Comparison of ENCODE assay signal across 33 cellular contexts in genomic region chr3:116186128-116186527, GRCh38.
"Had no signal": no experiment of that assay in that cellular context is flagged by ENCODE, and none has a peak within 500 bp of the region (broad histone marks: within the 10 kb centered on the region; RNA-seq: fewer than 3 reads in every experiment).

No MANE protein-coding gene starts in this region.

- H3K27me3 Mint-ChIP-seq: activated CD4-positive, alpha-beta memory T cell treated with anti-CD3 and anti-CD28 coated beads, Interleukin-2, amount 10 ng/mL, durations not matched to agents 7 days and 5 days; activated CD4-positive, alpha-beta T cell treated with anti-CD3 and anti-CD28 coated beads, Interleukin-2, amount 10 ng/mL, durations not matched to agents 7 days and 5 days; activated naive CD4-positive, alpha-beta T cell treated with anti-CD3 and anti-CD28 coated beads, Interleukin-2, amount 10 ng/mL, durations not matched to agents 7 days and 5 days; activated naive CD8-positive, alpha-beta T cell treated with anti-CD3 and anti-CD28 coated beads, Interleukin-2, amount 10 ng/mL, durations not matched to agents 7 days and 5 days; activated T-cell treated with anti-CD3 and anti-CD28 coated beads, Interleukin-2, amount 50 U/mL, for 24 hours; central memory CD8-positive, alpha-beta T cell; dendritic cell treated with granulocyte-macrophage colony-stimulating factor and Interleukin-4, amounts not matched to agents 40 ng/mL and 50 ng/mL, for 4 days; T-cell; T-helper 17 cell had no signal

- DNase-seq: activated CD4-positive, alpha-beta memory T cell treated with anti-CD3 and anti-CD28 coated beads, Interleukin-2, amount 10 ng/mL, durations not matched to agents 7 days and 5 days; activated CD4-positive, alpha-beta T cell treated with anti-CD3 and anti-CD28 coated beads for 4 hours; activated CD4-positive, alpha-beta T cell treated with anti-CD3 and anti-CD28 coated beads, Interleukin-2, amount 10 ng/mL, durations not matched to agents 7 days and 5 days; activated CD4-positive, alpha-beta T cell treated with anti-CD3 and anti-CD28 coated beads, Interleukin-2, amount 50 U/mL, for 4 hours; activated CD4-positive, CD25-positive, alpha-beta regulatory T cell; activated CD4-positive, CD25-positive, alpha-beta regulatory T cell treated with anti-CD3 and anti-CD28 coated beads, Interleukin-2, amount 50 U/mL, for 72 hours; activated CD8-positive, alpha-beta memory T cell treated with anti-CD3 and anti-CD28 coated beads, Interleukin-2, amount 50 U/mL, for 48 hours; activated gamma-delta T cell; activated naive CD4-positive, alpha-beta T cell; activated naive CD4-positive, alpha-beta T cell treated with anti-CD3 and anti-CD28 coated beads, Interleukin-2, amount 10 ng/mL, durations not matched to agents 7 days and 5 days; activated naive CD8-positive, alpha-beta T cell treated with anti-CD3 and anti-CD28 coated beads, Interleukin-2, amount 10 ng/mL, durations not matched to agents 7 days and 5 days; activated T-cell treated with anti-CD3 and anti-CD28 coated beads for 4 hours; activated T-cell treated with anti-CD3 and anti-CD28 coated beads, Interleukin-2, amount 50 U/mL, for 24 hours; activated T-cell treated with anti-CD3 and anti-CD28 coated beads, Interleukin-2, amount 50 U/mL, for 72 hours; brain microvascular endothelial cell; dorsolateral prefrontal cortex; effector memory CD4-positive, alpha-beta T cell; endodermal cell; foreskin keratinocyte; gastrocnemius medialis; glutamatergic neuron; heart left ventricle; T-cell; T-helper 17 cell; T1000 had no signal

- H3K27me3 ChIP-seq: ascending aorta, brain microvascular endothelial cell, dorsolateral prefrontal cortex, foreskin keratinocyte, gastrocnemius medialis, heart left ventricle had no signal

- H3K36me3 ChIP-seq: ascending aorta, brain microvascular endothelial cell, gastrocnemius medialis, heart left ventricle had no signal

- H3K4me1 Mint-ChIP-seq: activated CD4-positive, alpha-beta memory T cell treated with anti-CD3 and anti-CD28 coated beads, Interleukin-2, amount 10 ng/mL, durations not matched to agents 7 days and 5 days; activated CD4-positive, alpha-beta T cell treated with anti-CD3 and anti-CD28 coated beads, Interleukin-2, amount 10 ng/mL, durations not matched to agents 7 days and 5 days; activated naive CD4-positive, alpha-beta T cell treated with anti-CD3 and anti-CD28 coated beads, Interleukin-2, amount 10 ng/mL, durations not matched to agents 7 days and 5 days; activated naive CD8-positive, alpha-beta T cell treated with anti-CD3 and anti-CD28 coated beads, Interleukin-2, amount 10 ng/mL, durations not matched to agents 7 days and 5 days; central memory CD8-positive, alpha-beta T cell; T-cell; T-helper 17 cell had no signal

- H3K4me3 ChIP-seq: ascending aorta, coronary artery, dorsolateral prefrontal cortex, gastrocnemius medialis, heart left ventricle had no signal

- H3K4me3 Mint-ChIP-seq: activated CD4-positive, alpha-beta memory T cell treated with anti-CD3 and anti-CD28 coated beads, Interleukin-2, amount 10 ng/mL, durations not matched to agents 7 days and 5 days; activated CD4-positive, alpha-beta T cell treated with anti-CD3 and anti-CD28 coated beads, Interleukin-2, amount 10 ng/mL, durations not matched to agents 7 days and 5 days; activated naive CD4-positive, alpha-beta T cell treated with anti-CD3 and anti-CD28 coated beads, Interleukin-2, amount 10 ng/mL, durations not matched to agents 7 days and 5 days; activated naive CD8-positive, alpha-beta T cell treated with anti-CD3 and anti-CD28 coated beads, Interleukin-2, amount 10 ng/mL, durations not matched to agents 7 days and 5 days; activated T-cell treated with anti-CD3 and anti-CD28 coated beads, Interleukin-2, amount 50 U/mL, for 24 hours; activated T-cell treated with anti-CD3 and anti-CD28 coated beads, Interleukin-2, amount 50 U/mL, for 72 hours; central memory CD8-positive, alpha-beta T cell; dendritic cell treated with granulocyte-macrophage colony-stimulating factor and Interleukin-4, amounts not matched to agents 40 ng/mL and 50 ng/mL, for 4 days; endodermal cell; T-cell; T-helper 17 cell; T-helper 2 cell treated with Interferon-gamma antibody and Interleukin-4, amounts not matched to agents 5 μg/mL and 100 μg/mL, for 36 hours had no signal

- ATAC-seq: activated naive CD4-positive, alpha-beta T cell treated with anti-CD3 and anti-CD28 coated beads, Interleukin-2, amount 50 U/mL, for 72 hours; activated T-cell treated with anti-CD3 and anti-CD28 coated beads, Interleukin-2, amount 50 U/mL, for 72 hours; esophagus mucosa; foreskin keratinocyte; gastrocnemius medialis; heart left ventricle; T-cell; T-helper 17 cell had no signal

- H3K27ac ChIP-seq: ascending aorta, brain microvascular endothelial cell, coronary artery, foreskin keratinocyte, gastrocnemius medialis, heart left ventricle had no signal

- H3K9me3 ChIP-seq: ascending aorta, gastrocnemius medialis had no signal

- H3K4me1 ChIP-seq: ascending aorta, foreskin keratinocyte, gastrocnemius medialis had no signal

- H3K36me3 Mint-ChIP-seq: activated naive CD4-positive, alpha-beta T cell treated with anti-CD3 and anti-CD28 coated beads, Interleukin-2, amount 10 ng/mL, durations not matched to agents 7 days and 5 days; activated naive CD4-positive, alpha-beta T cell treated with anti-CD3 and anti-CD28 coated beads, Interleukin-2, amount 50 U/mL, for 72 hours; activated naive CD8-positive, alpha-beta T cell treated with anti-CD3 and anti-CD28 coated beads, Interleukin-2, amount 10 ng/mL, durations not matched to agents 7 days and 5 days; T-cell had no signal

- FAIRE-seq: bronchial epithelial cell had no signal

- H3K9me3 Mint-ChIP-seq: activated CD4-positive, alpha-beta memory T cell treated with anti-CD3 and anti-CD28 coated beads, Interleukin-2, amount 10 ng/mL, durations not matched to agents 7 days and 5 days; activated CD4-positive, alpha-beta T cell treated with anti-CD3 and anti-CD28 coated beads, Interleukin-2, amount 10 ng/mL, durations not matched to agents 7 days and 5 days; activated naive CD4-positive, alpha-beta T cell treated with anti-CD3 and anti-CD28 coated beads, Interleukin-2, amount 10 ng/mL, durations not matched to agents 7 days and 5 days; activated naive CD8-positive, alpha-beta T cell treated with anti-CD3 and anti-CD28 coated beads, Interleukin-2, amount 10 ng/mL, durations not matched to agents 7 days and 5 days; activated T-cell treated with anti-CD3 and anti-CD28 coated beads, Interleukin-2, amount 50 U/mL, for 24 hours; dendritic cell treated with granulocyte-macrophage colony-stimulating factor and Interleukin-4, amounts not matched to agents 40 ng/mL and 50 ng/mL, for 4 days; endodermal cell; T-helper 2 cell treated with Interferon-gamma antibody and Interleukin-4, amounts not matched to agents 5 μg/mL and 100 μg/mL, for 36 hours had no signal

- H3K27ac Mint-ChIP-seq: activated CD4-positive, alpha-beta memory T cell treated with anti-CD3 and anti-CD28 coated beads, Interleukin-2, amount 10 ng/mL, durations not matched to agents 7 days and 5 days; activated CD4-positive, alpha-beta T cell treated with anti-CD3 and anti-CD28 coated beads, Interleukin-2, amount 10 ng/mL, durations not matched to agents 7 days and 5 days; activated naive CD4-positive, alpha-beta T cell treated with anti-CD3 and anti-CD28 coated beads, Interleukin-2, amount 10 ng/mL, durations not matched to agents 7 days and 5 days; activated naive CD4-positive, alpha-beta T cell treated with anti-CD3 and anti-CD28 coated beads, Interleukin-2, amount 50 U/mL, for 72 hours; activated naive CD8-positive, alpha-beta T cell treated with anti-CD3 and anti-CD28 coated beads, Interleukin-2, amount 10 ng/mL, durations not matched to agents 7 days and 5 days; activated T-cell treated with anti-CD3 and anti-CD28 coated beads, Interleukin-2, amount 50 U/mL, for 24 hours; activated T-cell treated with anti-CD3 and anti-CD28 coated beads, Interleukin-2, amount 50 U/mL, for 72 hours; dendritic cell treated with granulocyte-macrophage colony-stimulating factor and Interleukin-4, amounts not matched to agents 40 ng/mL and 50 ng/mL, for 4 days; endodermal cell; T-cell; T-helper 17 cell; T-helper 2 cell treated with Interferon-gamma antibody and Interleukin-4, amounts not matched to agents 5 μg/mL and 100 μg/mL, for 36 hours had no signal
